ENCODE assay signal across 8 cellular contexts in the genomic region with DNA sequence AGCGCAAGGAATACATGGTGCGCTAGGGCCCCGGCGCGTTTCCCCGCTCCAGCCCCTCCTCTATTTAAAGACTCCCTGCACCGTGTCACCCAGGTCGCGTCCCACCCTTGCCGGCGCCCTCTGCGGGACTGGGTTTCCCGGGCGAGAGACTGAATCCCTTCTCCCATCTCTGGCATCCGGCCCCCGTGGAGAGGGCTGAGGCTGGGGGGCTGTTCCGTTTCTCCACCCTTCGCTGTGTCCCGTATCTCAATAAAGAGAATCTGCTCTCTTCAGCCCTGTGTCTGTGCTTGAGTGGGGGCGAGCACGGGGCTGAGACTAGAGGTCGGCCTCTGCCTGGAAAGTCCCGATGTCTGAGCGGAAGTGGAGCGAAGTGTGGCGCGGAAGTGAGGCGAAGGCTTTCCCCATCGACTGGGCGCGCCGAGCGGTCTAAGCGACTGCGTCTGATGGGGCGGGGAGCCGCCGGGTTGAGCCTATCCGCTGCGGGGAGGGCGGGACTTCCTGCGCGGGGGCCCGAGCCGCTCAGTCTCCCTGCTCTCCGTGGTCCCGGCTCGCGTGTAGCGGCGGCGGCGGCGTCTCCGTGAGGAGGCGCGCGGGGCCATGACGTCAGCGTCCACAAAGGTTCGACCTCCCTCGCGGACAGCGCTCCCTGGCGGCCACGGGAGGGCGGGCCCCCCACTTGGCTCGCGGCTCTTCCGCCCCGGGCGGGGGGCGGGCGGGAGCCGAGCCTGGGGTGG. TPM values are rescaled to one million over a fixed set of nuclear protein-coding genes. Genes with fewer than 3 reads are reported as not detected.
A peak's percentile ranks its signal among the peaks of the same experiment; 100 is the strongest.
DNase-seq lines count a peak whose midpoint lies in the region; ATAC-seq and TF ChIP-seq lines count a peak whose summit lies in the region.

No MANE protein-coding gene starts in this region.

- peaks cover 27% of the 10 kb centered on the region for H3K4me1 Mint-ChIP-seq in activated T-helper 17 cell treated with anti-CD3 and anti-CD28 coated beads, Interleukin-2, amount 50 U/mL, for 72 hours
- peaks cover 59% of the 10 kb centered on the region for H3K4me1 Mint-ChIP-seq in nephron

- peak overlapping the region; percentile 99 for H3K4me3 Mint-ChIP-seq in activated T-helper 17 cell treated with anti-CD3 and anti-CD28 coated beads, Interleukin-2, amount 50 U/mL, for 72 hours
- peak overlapping the region; percentile 92 to 96 (median 93) for H3K4me3 Mint-ChIP-seq in nephron

- no peaks in the 10 kb centered on the region for H3K36me3 ChIP-seq in GM23248 (ENCODE audit: low read depth)
- H3K36me3 ChIP-seq in Karpas-422 (ENCODE audit: insufficient read depth, low read length), result peaks cover 4% of the 10 kb centered on the region; the same call in 1 of the 2 replicates

- H3K36me3 Mint-ChIP-seq in activated T-helper 17 cell treated with anti-CD3 and anti-CD28 coated beads, Interleukin-2, amount 50 U/mL, for 72 hours (ENCODE audit: low read depth), result peaks cover 76% of the 10 kb centered on the region
- no peaks in the 10 kb centered on the region for H3K36me3 Mint-ChIP-seq in nephron (ENCODE audit: low read depth)

- peaks cover 21% of the 10 kb centered on the region for H3F3A ChIP-seq in GM23248 (ENCODE audit: insufficient read depth)

- H3K79me2 ChIP-seq in GM23248 (ENCODE audit: insufficient read depth), result peaks cover 60% of the 10 kb centered on the region
- peaks cover 46% of the 10 kb centered on the region for H3K79me2 ChIP-seq in Karpas-422 (ENCODE audit: low read length)

- H2AFZ ChIP-seq in GM23248 (peak overlapping the region; percentile 66), Karpas-422 (ENCODE audit: low read length) (peak overlapping the region; percentile 11; the same call in 1 of the 2 replicates)

- H4K20me1 ChIP-seq in GM23248 (ENCODE audit: insufficient read depth), result no peaks in the 10 kb centered on the region
- peaks cover 2% of the 10 kb centered on the region; the same call in 1 of the 2 replicates for H4K20me1 ChIP-seq in Karpas-422 (ENCODE audit: insufficient read depth, low read depth, low read length)

- H3K27ac ChIP-seq in GM23248, result peak overlapping the region; percentile 93
- H3K27ac ChIP-seq in Karpas-422 (ENCODE audit: low read length), result peak overlapping the region; percentile 68

- H3K9me3 ChIP-seq in GM23248 (ENCODE audit: low read depth), result no peaks in the 10 kb centered on the region
- H3K9me3 ChIP-seq in Karpas-422 (ENCODE audit: low read length), result no peaks in the 10 kb centered on the region

- no peaks in the 10 kb centered on the region for H3K27me3 Mint-ChIP-seq in activated T-helper 17 cell treated with anti-CD3 and anti-CD28 coated beads, Interleukin-2, amount 50 U/mL, for 72 hours
- H3K27me3 Mint-ChIP-seq in nephron (ENCODE audit: low read depth), result peaks cover 6% of the 10 kb centered on the region

- peak; percentile 33 for TF ChIP-seq CTCF in fibroblast of mammary gland (conservative IDR thresholded peaks at IDR 0.05; ENCODE audit: control insufficient read depth, insufficient read depth, low read depth, low read length)
- TF ChIP-seq CTCF in nephron (IDR thresholded peaks at IDR 0.05; ENCODE audit: unreplicated experiment in 3 of 3), result peak; percentile 88 to 94 (median 93)

- H3K4me1 ChIP-seq in GM23248 (ENCODE audit: insufficient read depth) (peaks cover 31% of the 10 kb centered on the region), Karpas-422 (ENCODE audit: low read length) (peaks cover 26% of the 10 kb centered on the region)

- peak; percentile 87 for ATAC-seq in activated T-helper 17 cell treated with anti-CD3 and anti-CD28 coated beads, Interleukin-2, amount 50 U/mL, for 72 hours (replicated peaks)
- peak; percentile 91 for ATAC-seq in stimulated activated naive CD8-positive, alpha-beta T cell treated with anti-CD3 and anti-CD28 coated beads, Interleukin-15, Interleukin-2, amounts not matched to agents 100 U/mL and 50 U/mL, for 24 hours

- no peaks in the 10 kb centered on the region for H3K9me3 Mint-ChIP-seq in activated T-helper 17 cell treated with anti-CD3 and anti-CD28 coated beads, Interleukin-2, amount 50 U/mL, for 72 hours
- H3K9me3 Mint-ChIP-seq in nephron, result no peaks in the 10 kb centered on the region

- in situ Hi-C loops in GM23248 (cut with MboI), result loop anchor here (5.0 kb wide), 1 partner anchor 102 kb away; no protein-coding TSS in a partner anchor

- H3K27me3 ChIP-seq in GM23248 (replicated peaks; ENCODE audit: insufficient read depth) (no peaks in the 10 kb centered on the region), Karpas-422 (ENCODE audit: low read length) (no peaks in the 10 kb centered on the region)

- peak overlapping the region; percentile 98 for H3K27ac Mint-ChIP-seq in activated T-helper 17 cell treated with anti-CD3 and anti-CD28 coated beads, Interleukin-2, amount 50 U/mL, for 72 hours
- peak overlapping the region; percentile 100 for H3K27ac Mint-ChIP-seq in nephron

- H3K9me2 ChIP-seq in GM23248 (ENCODE audit: insufficient read depth) (no peaks in the 10 kb centered on the region), Karpas-422 (replicated peaks; ENCODE audit: insufficient read depth, low read length) (no peaks in the 10 kb centered on the region)

- H3K9ac ChIP-seq in GM23248, result peak overlapping the region; percentile 94
- peak overlapping the region; percentile 98 for H3K9ac ChIP-seq in Karpas-422 (ENCODE audit: low read length)

- H3K4me2 ChIP-seq in GM23248 (ENCODE audit: unreplicated experiment) (peak overlapping the region; percentile 94), Karpas-422 (ENCODE audit: low read depth, low read length, poor library complexity, severe bottlenecking) (peak overlapping the region; percentile 71)

- DNase-seq in ELF-1 (ENCODE audit: low read depth, low spot score) (peak; percentile 96), GM23248 (peak; percentile 100), Karpas-422 (peak; percentile 98), RKO (ENCODE audit: low spot score) (peak; percentile 96), fibroblast of mammary gland (ENCODE audit: low read depth) (peak; percentile 93)
- DNase-seq in stimulated activated naive CD8-positive, alpha-beta T cell treated with anti-CD3 and anti-CD28 coated beads, Interleukin-15, Interleukin-2, amounts not matched to agents 100 U/mL and 50 U/mL, for 24 hours, result peak; percentile 98

- WGBS in GM23248 (ENCODE audit: low coverage in 1 of 2, low lambda C conversion rate in 2 of 2, missing lambda C conversion rate in 2 of 2), 2 experiments, result 1 to 2% methylated on average over 30 to 46 of the region's 75 CpGs

- H3K4me3 ChIP-seq in GM23248 (peak overlapping the region; percentile 95), Karpas-422 (ENCODE audit: low read length) (peak overlapping the region; percentile 70), fibroblast of mammary gland (ENCODE audit: control insufficient read depth, low read depth, low read length) (peak overlapping the region; percentile 68)

RNA-seq across cellular contexts. Expression of gene RNASEK, which starts 2.0 kb away (rescaled TPM):
- 130 and 211 TPM in 2 replicates for total RNA-seq in GM23248 (2014; rRNA removed; shearing (Covaris generic))
- 623 and 652 TPM in 2 replicates for polyA plus RNA-seq in GM23248 (2016; fragmentation: Nextera tagmentation; extraction: Ambion mirVana)
- total RNA-seq in Karpas-422 (2014; rRNA removed; shearing (Covaris generic); ENCODE audit: low replicate concordance), result 107 and 310 TPM in 2 replicates
- 100 to 1,000 TPM; 162 to 180 TPM for total RNA-seq in activated T-helper 17 cell treated with anti-CD3 and anti-CD28 coated beads, Interleukin-2, amount 50 U/mL, for 72 hours

RNA-seq across cellular contexts. Expression of gene BCL6B, which starts 8.4 kb away (rescaled TPM):
- total RNA-seq in GM23248 (2014; rRNA removed; shearing (Covaris generic)), result not detected in 2 replicates
- not detected in 2 replicates for polyA plus RNA-seq in GM23248 (2016; fragmentation: Nextera tagmentation; extraction: Ambion mirVana)
- not detected in 2 replicates for total RNA-seq in Karpas-422 (2014; rRNA removed; shearing (Covaris generic); ENCODE audit: low replicate concordance)
- 1 to 10 TPM in 1 of 2 donors, under 1 TPM in 1; 0.50 to 2.3 TPM for total RNA-seq in activated T-helper 17 cell treated with anti-CD3 and anti-CD28 coated beads, Interleukin-2, amount 50 U/mL, for 72 hours

RNA-seq across cellular contexts. Expression of gene ALOX12, which starts 18.6 kb away (rescaled TPM):
- not detected in 2 replicates for total RNA-seq in GM23248 (2014; rRNA removed; shearing (Covaris generic))
- polyA plus RNA-seq in GM23248 (2016; fragmentation: Nextera tagmentation; extraction: Ambion mirVana), result 0.24 and 0.31 TPM in 2 replicates
- total RNA-seq in Karpas-422 (2014; rRNA removed; shearing (Covaris generic); ENCODE audit: low replicate concordance), result not detected in 2 replicates
- total RNA-seq in activated T-helper 17 cell treated with anti-CD3 and anti-CD28 coated beads, Interleukin-2, amount 50 U/mL, for 72 hours, result not detected

RNA-seq across cellular contexts. Expression of gene SLC16A13, which starts 21.4 kb away (rescaled TPM):
- 0.25 TPM in 1 of 2 replicates, not detected in the other for total RNA-seq in GM23248 (2014; rRNA removed; shearing (Covaris generic))
- polyA plus RNA-seq in GM23248 (2016; fragmentation: Nextera tagmentation; extraction: Ambion mirVana), result 0.87 and 1.1 TPM in 2 replicates
- 1.3 and 6.0 TPM in 2 replicates for total RNA-seq in Karpas-422 (2014; rRNA removed; shearing (Covaris generic); ENCODE audit: low replicate concordance)
- total RNA-seq in activated T-helper 17 cell treated with anti-CD3 and anti-CD28 coated beads, Interleukin-2, amount 50 U/mL, for 72 hours, result 10 to 100 TPM; 10.7 to 11.8 TPM

RNA-seq across cellular contexts. Expression of gene SLC16A11, which starts 29.5 kb away (rescaled TPM):
- not detected in 2 replicates for total RNA-seq in GM23248 (2014; rRNA removed; shearing (Covaris generic))
- polyA plus RNA-seq in GM23248 (2016; fragmentation: Nextera tagmentation; extraction: Ambion mirVana), result 0.30 TPM in 1 of 2 replicates, not detected in the other
- not detected in 2 replicates for total RNA-seq in Karpas-422 (2014; rRNA removed; shearing (Covaris generic); ENCODE audit: low replicate concordance)
- total RNA-seq in activated T-helper 17 cell treated with anti-CD3 and anti-CD28 coated beads, Interleukin-2, amount 50 U/mL, for 72 hours, result 1 to 10 TPM in 1 of 2 donors, under 1 TPM in 1; 0.63 to 3.5 TPM

Comparison
In these comparisons a context has a peak if more than half of its experiments do, and no peak if none do; other contexts are left out.
1. Peak in every context shown above with its lines: DNase-seq, ATAC-seq, H3K4me3 ChIP-seq and H3K27ac ChIP-seq.